ENCODE assay signal across 13 cellular contexts in the genomic region with DNA sequence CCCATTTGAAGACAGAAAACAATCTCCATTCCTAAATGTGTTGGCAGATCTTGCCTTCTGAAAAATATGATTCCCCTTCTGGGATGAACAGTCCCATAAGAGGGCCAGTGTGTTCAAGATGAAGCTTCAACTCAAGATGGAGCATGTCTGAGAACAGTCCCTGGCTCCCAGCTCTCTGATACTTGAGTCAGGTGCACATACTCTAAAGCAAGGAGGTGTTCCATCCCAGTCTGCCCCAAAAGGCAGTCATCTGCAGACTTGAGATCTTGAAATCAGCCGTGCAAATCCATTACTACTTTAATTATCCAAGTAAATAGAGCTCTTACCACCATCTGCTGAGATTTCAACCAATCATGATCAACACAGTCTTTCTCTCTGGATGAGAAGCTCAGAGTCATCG. TPM values are rescaled to one million over a fixed set of nuclear protein-coding genes. Genes with fewer than 3 reads are reported as not detected.
DNase-seq lines count a peak whose midpoint lies in the region; ATAC-seq lines count a peak whose summit lies in the region.
"Had no signal": no experiment of that assay in that cellular context is flagged by ENCODE, and none has a peak within 500 bp of the region (broad histone marks: within the 10 kb centered on the region; RNA-seq: fewer than 3 reads in every experiment).

No MANE protein-coding gene starts in this region.

- no peak for ATAC-seq in HG02884 (IDR thresholded peaks at IDR 0.05; ENCODE audit: unreplicated experiment)
- ATAC-seq: GM12878 had no signal

- DNase-seq in NCI-H1417 (lab: John Stamatoyannopoulos, UW): peak in 2 of 3 experiments; percentile 6 to 96
- no peak for DNase-seq in NCI-H1417 treated with DMSO at 0.1 percent for 48 hours (lab: John Stamatoyannopoulos, UW)
- DNase-seq in DMS79 (lab: John Stamatoyannopoulos, UW): peak; percentile 92
- DNase-seq in NCI-H1436 treated with DMSO at 0.1 percent for 48 hours (lab: John Stamatoyannopoulos, UW): peak; percentile 74
- peak; percentile 36 to 74 for DNase-seq in NCI-H524 (lab: John Stamatoyannopoulos, UW)
- no peak for DNase-seq in NCI-H1694 treated with DMSO at 0.1 percent for 48 hours (lab: John Stamatoyannopoulos, UW)
- no peak for DNase-seq in A172 (ENCODE audit: low spot score)
- DNase-seq: AML-193; CD4-positive, CD25-positive, alpha-beta regulatory T cell; DMS53 had no signal

RNA-seq across cellular contexts. Expression of a gene that starts 22.3 kb away (rescaled TPM):
- total RNA-seq in A172 (2014; rRNA removed; shearing (Covaris generic)): 2.7 and 2.8 TPM in 2 replicates
- total RNA-seq: CD4-positive, CD25-positive, alpha-beta regulatory T cell; G401 had no signal

Comparison
In these comparisons a context has a peak if more than half of its experiments do, and no peak if none do; other contexts are left out.
1. DNase-seq: peak in NCI-H1417 (2 of 3), DMS79 (single experiment), NCI-H1436 treated with DMSO at 0.1 percent for 48 hours (single experiment) and NCI-H524 (2 of 2); none in NCI-H1417 treated with DMSO at 0.1 percent for 48 hours (single experiment), NCI-H1694 treated with DMSO at 0.1 percent for 48 hours (single experiment) and A172 (single experiment).